ENCODE assay signal across 9 cellular contexts in the genomic region with DNA sequence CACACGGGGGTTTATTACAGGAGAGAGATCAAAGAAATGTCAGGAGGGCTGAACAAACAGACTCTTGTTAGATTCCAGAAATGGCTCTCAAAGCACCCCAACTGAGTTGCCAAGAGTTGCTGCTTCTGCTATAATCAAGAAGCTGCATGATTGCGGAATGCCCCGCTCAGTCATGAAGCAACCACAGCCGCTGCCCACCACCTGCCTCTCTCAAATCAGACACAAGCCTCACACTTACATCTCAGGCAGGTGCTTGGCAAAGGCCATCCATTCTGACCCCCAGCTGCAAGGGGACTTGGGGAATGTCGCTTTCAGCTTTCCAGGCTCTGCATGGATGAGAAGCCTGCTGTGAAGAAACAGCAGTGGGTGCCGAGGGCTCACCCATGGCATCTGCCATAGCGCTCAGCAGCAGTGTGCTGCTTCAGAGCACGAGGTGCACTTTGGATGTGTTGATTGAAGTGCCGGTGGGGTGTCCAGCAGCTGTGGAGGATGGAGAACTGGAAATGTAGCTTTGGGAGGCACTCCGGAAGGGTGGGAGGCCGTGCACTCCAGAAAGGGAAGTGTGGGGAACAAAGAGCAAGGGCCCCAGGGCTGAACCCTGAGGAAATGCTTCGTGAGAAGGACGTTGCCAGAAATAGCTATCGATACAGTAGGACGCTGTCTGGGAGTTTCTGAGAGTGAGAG. TPM values are rescaled to one million over a fixed set of nuclear protein-coding genes. Genes with fewer than 3 reads are reported as not detected.
DNase-seq lines count a peak whose midpoint lies in the region; ATAC-seq and TF ChIP-seq lines count a peak whose summit lies in the region.
"Had no signal": no experiment of that assay in that cellular context is flagged by ENCODE, and none has a peak within 500 bp of the region (broad histone marks: within the 10 kb centered on the region; RNA-seq: fewer than 3 reads in every experiment).

No MANE protein-coding gene starts in this region.

- no TSS peak for BruUV-seq in OCI-LY7 (replicated peaks; lab: Mats Ljungman, UMichigan)

- no peak for ATAC-seq in GM21576 (IDR thresholded peaks at IDR 0.05; ENCODE audit: unreplicated experiment)
- no peak for ATAC-seq in GM19397 (IDR thresholded peaks at IDR 0.05; ENCODE audit: unreplicated experiment)

- no peak overlapping the region for H3K4me3 Mint-ChIP-seq in activated CD4-positive, alpha-beta memory T cell treated with anti-CD3 and anti-CD28 coated beads for 36 hours
- no peak overlapping the region for H3K4me3 Mint-ChIP-seq in activated CD4-positive, alpha-beta memory T cell treated with anti-CD3 and anti-CD28 coated beads, Interleukin-2, amount 10 ng/mL, durations not matched to agents 7 days and 5 days

- peak; percentile 32 for DNase-seq in activated CD4-positive, alpha-beta memory T cell treated with anti-CD3 and anti-CD28 coated beads for 36 hours
- no peak for DNase-seq in activated CD4-positive, alpha-beta memory T cell treated with anti-CD3 and anti-CD28 coated beads, Interleukin-2, amount 10 ng/mL, durations not matched to agents 7 days and 5 days
- DNase-seq in SJCRH30 = peak; percentile 35 to 69
- peak; percentile 9 for DNase-seq in iris pigment epithelial cell (ENCODE audit: low read depth)
- DNase-seq in testis = peak; percentile 30
- DNase-seq in OCI-LY7 (ENCODE audit: low spot score) = no peak

- no peak for TF ChIP-seq CTCF in testis (IDR thresholded peaks at IDR 0.05)
- no peak for TF ChIP-seq CTCF in OCI-LY7 (conservative IDR thresholded peaks at IDR 0.05; ENCODE audit: low read length)

- H3K27ac ChIP-seq in SJCRH30 = no peak overlapping the region
- no peak overlapping the region for H3K27ac ChIP-seq in testis
- no peak overlapping the region for H3K27ac ChIP-seq in OCI-LY7 (ENCODE audit: low read depth, low read length, poor library complexity, severe bottlenecking)

- H3K4me1 ChIP-seq in SJCRH30 = peaks cover 30% of the 10 kb centered on the region
- H3K4me1 ChIP-seq in testis = no peaks in the 10 kb centered on the region
- H3K4me1 ChIP-seq in OCI-LY7 (ENCODE audit: insufficient read depth, low read length, poor library complexity, severe bottlenecking) = no peaks in the 10 kb centered on the region

- H4K20me1 ChIP-seq in OCI-LY7 (ENCODE audit: insufficient read depth, low read length) = no peaks in the 10 kb centered on the region

- no peaks in the 10 kb centered on the region for H3K36me3 ChIP-seq in SJCRH30
- H3K36me3 ChIP-seq in testis (ENCODE audit: low read depth, missing control alignments) = no peaks in the 10 kb centered on the region
- H3K36me3 ChIP-seq in OCI-LY7 (ENCODE audit: insufficient read depth, low read length) = no peaks in the 10 kb centered on the region
- H3K36me3 ChIP-seq: tibial nerve had no signal

- H3K79me2 ChIP-seq in OCI-LY7 (ENCODE audit: insufficient read depth, low read depth, low read length) = no peaks in the 10 kb centered on the region

- TF ChIP-seq POLR2A in testis (IDR thresholded peaks at IDR 0.05) = no peak

- H3K4me1 Mint-ChIP-seq in activated CD4-positive, alpha-beta memory T cell treated with anti-CD3 and anti-CD28 coated beads for 36 hours (ENCODE audit: low read depth) = peaks cover 23% of the 10 kb centered on the region
- peaks cover 22% of the 10 kb centered on the region for H3K4me1 Mint-ChIP-seq in activated CD4-positive, alpha-beta memory T cell treated with anti-CD3 and anti-CD28 coated beads, Interleukin-2, amount 10 ng/mL, durations not matched to agents 7 days and 5 days

- CTCF ChIA-PET in activated CD4-positive, alpha-beta memory T cell treated with anti-CD3 and anti-CD28 coated beads for 36 hours (lab: Charles Lee) = interaction anchor here (0.6 to 2.3 kb wide), 6 partner anchors 8 to 206 kb away, joined by 3 to 16 read pairs (median 5); no protein-coding TSS in a partner anchor
- CTCF ChIA-PET in activated CD4-positive, alpha-beta memory T cell treated with anti-CD3 and anti-CD28 coated beads, Interleukin-2, amount 10 ng/mL, durations not matched to agents 7 days and 5 days (lab: Charles Lee) = interaction anchor here (0.8 to 1.3 kb wide), 2 partner anchors 207 to 213 kb away, joined by 3 to 7 read pairs; no protein-coding TSS in a partner anchor
- CTCF ChIA-PET in OCI-LY7 (lab: Charles Lee; ENCODE audit: unreplicated experiment) = no interaction called here

- 38 to 41% methylated on average over 14 to 15 of the region's 15 CpGs for WGBS in testis, 2 donors

- no peak overlapping the region for H2AFZ ChIP-seq in OCI-LY7 (ENCODE audit: low read length)

- H3K9me3 ChIP-seq in SJCRH30 (replicated peaks) = no peaks in the 10 kb centered on the region
- H3K9me3 ChIP-seq in testis = no peaks in the 10 kb centered on the region
- no peaks in the 10 kb centered on the region for H3K9me3 ChIP-seq in OCI-LY7 (ENCODE audit: low read length)
- H3K9me3 ChIP-seq: tibial nerve had no signal

- intact Hi-C loops in activated CD4-positive, alpha-beta memory T cell treated with anti-CD3 and anti-CD28 coated beads for 36 hours (cut with micrococcal nuclease) = no loop called here
- intact Hi-C loops in testis (cut with DNase I; ENCODE audit: low total_unique reads) = no loop called here
- intact Hi-C loops in OCI-LY7 (cut with micrococcal nuclease; ENCODE audit: unreplicated experiment) = no loop called here

- no peaks in the 10 kb centered on the region for H3K36me3 Mint-ChIP-seq in activated CD4-positive, alpha-beta memory T cell treated with anti-CD3 and anti-CD28 coated beads for 36 hours
- no peaks in the 10 kb centered on the region for H3K36me3 Mint-ChIP-seq in activated CD4-positive, alpha-beta memory T cell treated with anti-CD3 and anti-CD28 coated beads, Interleukin-2, amount 10 ng/mL, durations not matched to agents 7 days and 5 days (ENCODE audit: low read depth)

- H3K27me3 ChIP-seq in SJCRH30 (no peaks in the 10 kb centered on the region), testis (no peaks in the 10 kb centered on the region)
- H3K27me3 ChIP-seq: tibial nerve had no signal

- H3K9me2 ChIP-seq in OCI-LY7 (ENCODE audit: insufficient read depth, low read length) = no peaks in the 10 kb centered on the region

- H3K4me3 ChIP-seq in SJCRH30 = no peak overlapping the region
- H3K4me3 ChIP-seq in testis = no peak overlapping the region
- H3K4me3 ChIP-seq in OCI-LY7 (ENCODE audit: low read depth, low read length, poor library complexity, severe bottlenecking) = no peak overlapping the region

- H3K9me3 Mint-ChIP-seq in activated CD4-positive, alpha-beta memory T cell treated with anti-CD3 and anti-CD28 coated beads for 36 hours = no peaks in the 10 kb centered on the region
- H3K9me3 Mint-ChIP-seq in activated CD4-positive, alpha-beta memory T cell treated with anti-CD3 and anti-CD28 coated beads, Interleukin-2, amount 10 ng/mL, durations not matched to agents 7 days and 5 days = no peaks in the 10 kb centered on the region

- POLR2A ChIA-PET in activated CD4-positive, alpha-beta memory T cell treated with anti-CD3 and anti-CD28 coated beads for 36 hours (lab: Charles Lee) = no interaction called here
- POLR2A ChIA-PET in activated CD4-positive, alpha-beta memory T cell treated with anti-CD3 and anti-CD28 coated beads, Interleukin-2, amount 10 ng/mL, durations not matched to agents 7 days and 5 days (lab: Charles Lee) = no interaction called here
- POLR2A ChIA-PET in OCI-LY7 (lab: Charles Lee) = interaction anchor here (0.5 kb wide), 1 partner anchor 26 kb away, joined by 3 read pairs; no protein-coding TSS in a partner anchor

- peaks cover 1% of the 10 kb centered on the region for H3K27me3 Mint-ChIP-seq in activated CD4-positive, alpha-beta memory T cell treated with anti-CD3 and anti-CD28 coated beads for 36 hours
- peaks cover 19% of the 10 kb centered on the region for H3K27me3 Mint-ChIP-seq in activated CD4-positive, alpha-beta memory T cell treated with anti-CD3 and anti-CD28 coated beads, Interleukin-2, amount 10 ng/mL, durations not matched to agents 7 days and 5 days

- no peak overlapping the region for H3K4me2 ChIP-seq in OCI-LY7 (ENCODE audit: low read length)

- H3K27ac Mint-ChIP-seq in activated CD4-positive, alpha-beta memory T cell treated with anti-CD3 and anti-CD28 coated beads for 36 hours = no peak overlapping the region
- no peak overlapping the region for H3K27ac Mint-ChIP-seq in activated CD4-positive, alpha-beta memory T cell treated with anti-CD3 and anti-CD28 coated beads, Interleukin-2, amount 10 ng/mL, durations not matched to agents 7 days and 5 days

RNA-seq across cellular contexts. Expression of a gene that starts 37.7 kb away (rescaled TPM):
- not detected for total RNA-seq in activated CD4-positive, alpha-beta memory T cell treated with anti-CD3 and anti-CD28 coated beads for 36 hours
- not detected for total RNA-seq in activated CD4-positive, alpha-beta memory T cell treated with anti-CD3 and anti-CD28 coated beads, Interleukin-2, amount 10 ng/mL, durations not matched to agents 7 days and 5 days
- not detected in 2 replicates for total RNA-seq in SJCRH30 (2014; rRNA removed; shearing (Covaris generic))
- total RNA-seq in testis (10 to 100 TPM in 1 of 2 donors, 1 to 10 TPM in 1; 5.9 to 28.7 TPM), OCI-LY7 (2022) (not detected in 2 replicates)
- 32.5 TPM for polyA plus RNA-seq in testis (ENCODE audit: insufficient read depth, low read depth, low replicate concordance)
- not detected in 2 replicates for total RNA-seq in OCI-LY7 (2014; rRNA removed; shearing (Covaris generic))
- total RNA-seq: tibial nerve had no signal

RNA-seq across cellular contexts. Expression of a gene that starts 51.2 kb away (rescaled TPM):
- 10 to 100 TPM; 14.6 to 15.9 TPM for total RNA-seq in activated CD4-positive, alpha-beta memory T cell treated with anti-CD3 and anti-CD28 coated beads for 36 hours
- total RNA-seq in activated CD4-positive, alpha-beta memory T cell treated with anti-CD3 and anti-CD28 coated beads, Interleukin-2, amount 10 ng/mL, durations not matched to agents 7 days and 5 days = 10 to 100 TPM in 1 of 2 experiments, 1 to 10 TPM in 1; 9.9 to 11.0 TPM
- 15.8 and 18.3 TPM in 2 replicates for total RNA-seq in SJCRH30 (2014; rRNA removed; shearing (Covaris generic))
- 100 to 1,000 TPM; 126 to 132 TPM for total RNA-seq in testis
- 150 TPM for polyA plus RNA-seq in testis (ENCODE audit: insufficient read depth, low read depth, low replicate concordance)
- total RNA-seq in OCI-LY7 (2014; rRNA removed; shearing (Covaris generic)) = 16.1 and 17.6 TPM in 2 replicates
- total RNA-seq in OCI-LY7 (2022) = 33.7 and 36.4 TPM in 2 replicates

Comparison
In these comparisons a context has a peak if more than half of its experiments do, and no peak if none do; other contexts are left out.
1. DNase-seq: peak in activated CD4-positive, alpha-beta memory T cell treated with anti-CD3 and anti-CD28 coated beads for 36 hours (single experiment), SJCRH30 (2 of 2), iris pigment epithelial cell (single experiment) and testis (single experiment); none in activated CD4-positive, alpha-beta memory T cell treated with anti-CD3 and anti-CD28 coated beads, Interleukin-2, amount 10 ng/mL, durations not matched to agents 7 days and 5 days (single experiment) and OCI-LY7 (single experiment).